Comparison of ENCODE assay signal across 8 cellular contexts in the genomic region with DNA sequence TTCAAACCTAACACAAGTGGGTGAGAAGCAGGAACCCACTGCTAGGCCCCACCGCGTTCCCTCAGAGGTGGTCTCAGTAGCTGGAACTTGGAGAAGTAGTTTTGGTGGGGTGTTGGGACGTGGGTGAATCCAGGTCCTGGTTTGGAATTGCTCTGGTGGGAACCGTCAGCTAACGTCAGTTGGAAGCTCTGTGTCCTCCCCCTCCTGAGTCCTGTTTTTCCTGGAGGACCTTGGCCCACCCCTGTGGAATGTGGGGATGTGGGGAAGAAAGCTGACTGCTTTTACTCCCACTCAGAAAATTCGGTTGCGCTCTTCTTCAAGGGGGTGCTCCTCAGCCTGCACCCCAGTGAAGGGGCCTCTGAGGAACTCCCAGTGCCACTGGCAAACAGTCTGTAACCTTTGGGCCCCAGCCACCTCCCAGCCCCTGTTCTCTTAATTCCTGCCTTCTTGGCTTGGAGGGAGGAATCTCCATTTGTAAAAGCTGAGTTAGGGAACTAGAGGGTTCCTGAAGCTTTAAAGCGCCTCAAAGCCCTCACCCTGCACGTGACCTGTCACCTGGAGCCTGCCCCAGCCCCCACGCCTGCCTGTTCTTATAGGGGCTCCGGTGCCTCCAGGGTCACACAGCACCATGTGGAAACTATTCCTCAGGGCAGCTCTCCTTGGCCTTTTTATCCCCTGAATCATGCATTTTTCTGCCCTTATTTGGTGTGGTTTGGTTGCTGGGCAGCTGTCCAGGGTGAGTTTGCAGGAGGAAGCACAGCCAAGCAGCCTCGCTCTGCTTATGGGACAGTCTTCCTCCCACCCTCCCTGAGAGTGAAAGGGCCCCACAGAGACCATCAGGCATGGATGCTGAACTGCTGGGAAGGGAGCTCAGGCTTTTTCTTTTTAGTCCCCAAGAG. TPM values are rescaled to one million over a fixed set of nuclear protein-coding genes. Genes with fewer than 3 reads are reported as not detected.
A peak's percentile ranks its signal among the peaks of the same experiment; 100 is the strongest.
DNase-seq lines count a peak whose midpoint lies in the region; ATAC-seq and TF ChIP-seq lines count a peak whose summit lies in the region.

No MANE protein-coding gene starts in this region.

- ATAC-seq in heart right ventricle (peak; percentile 71 to 83 (median 78)), GM21529 (IDR thresholded peaks at IDR 0.05; ENCODE audit: unreplicated experiment) (no peak)

- H3K36me3 ChIP-seq in H7 (replicated peaks; ENCODE audit: control insufficient read depth, insufficient read depth, low read length) (peaks cover 1% of the 10 kb centered on the region; the same call in 1 of the 2 replicates), heart right ventricle (peaks cover 0 to 50% (median under 1%) of the 10 kb centered on the region in 9 donors), prostate gland (no peaks in the 10 kb centered on the region)
- no peaks in the 10 kb centered on the region for H3K36me3 ChIP-seq in effector memory CD4-positive, alpha-beta T cell (ENCODE audit: control insufficient read depth, insufficient read depth, low read length)

- H3K4me1 ChIP-seq in heart right ventricle = peaks cover 60 to 89% (median 77%) of the 10 kb centered on the region in 9 donors
- H3K4me1 ChIP-seq in prostate gland (replicated peaks) = peaks cover 8% of the 10 kb centered on the region
- H3K4me1 ChIP-seq in effector memory CD4-positive, alpha-beta T cell (ENCODE audit: control insufficient read depth, insufficient read depth, low read length, poor library complexity, severe bottlenecking) = no peaks in the 10 kb centered on the region

- DNase-seq in H7 (peak; percentile 81), heart right ventricle (peak; percentile 85 to 95), prostate gland (ENCODE audit: low spot score) (peak; percentile 81), HuH-7 (ENCODE audit: low spot score) (no peak), NCI-H1092 (lab: John Stamatoyannopoulos, UW) (no peak)
- no peak for DNase-seq in effector memory CD4-positive, alpha-beta T cell

- WGBS in heart right ventricle, 2 donors = 24 to 29% methylated on average over 12 of the region's 12 CpGs
- 28% methylated on average over 12 of the region's 12 CpGs for WGBS in prostate gland

- no peaks in the 10 kb centered on the region for H3K27me3 ChIP-seq in H7 (ENCODE audit: control insufficient read depth, insufficient read depth, low read length)
- H3K27me3 ChIP-seq in heart right ventricle = no peaks in the 10 kb centered on the region
- H3K27me3 ChIP-seq in prostate gland (replicated peaks; ENCODE audit: insufficient read depth) = no peaks in the 10 kb centered on the region
- H3K27me3 ChIP-seq in effector memory CD4-positive, alpha-beta T cell (replicated peaks; ENCODE audit: control insufficient read depth, insufficient read depth, low read length, poor library complexity, severe bottlenecking) = no peaks in the 10 kb centered on the region

- no peak for TF ChIP-seq POLR2A in prostate gland (IDR thresholded peaks at IDR 0.05)

- H3K9me3 ChIP-seq in heart right ventricle = no peaks in the 10 kb centered on the region
- no peaks in the 10 kb centered on the region for H3K9me3 ChIP-seq in prostate gland
- no peaks in the 10 kb centered on the region for H3K9me3 ChIP-seq in effector memory CD4-positive, alpha-beta T cell (ENCODE audit: control insufficient read depth, low read length)

- no peak for TF ChIP-seq CTCF in heart right ventricle (IDR thresholded peaks at IDR 0.05)
- peak in 1 of 4 experiments; percentile 5 for TF ChIP-seq CTCF in prostate gland (IDR thresholded peaks at IDR 0.05)

- intact Hi-C loops in heart right ventricle (cut with DNase I) (loop anchor here (5.0 to 10.0 kb wide), 16 partner anchors 85 to 555 kb away; partner anchors contain the start of genes CAVIN1 (in 7 of the 10), HSPB9 (in 2 of the 10), KAT2A (in 2 of the 10) and CNP (in 1 of the 10)), prostate gland (cut with DNase I) (loop anchor here (2.0 to 5.0 kb wide), 4 partner anchors 61 to 207 kb away; partner anchors contain the start of genes ATP6V0A1 and CAVIN1)

- peak overlapping the region; percentile 93 for H3K27ac ChIP-seq in angular gyrus (ENCODE audit: low read depth, low read length)
- peak overlapping the region; percentile 92 to 98 (median 95) for H3K27ac ChIP-seq in heart right ventricle
- H3K27ac ChIP-seq in prostate gland = peak overlapping the region; percentile 87 to 93
- no peak overlapping the region for H3K27ac ChIP-seq in effector memory CD4-positive, alpha-beta T cell (ENCODE audit: insufficient read depth, low read length, poor library complexity, severe bottlenecking)

- no peak overlapping the region for H3K4me3 ChIP-seq in H7 (ENCODE audit: insufficient read depth, low read depth, low read length)
- peak overlapping the region in 2 of 10 donors; percentile 15 to 17 for H3K4me3 ChIP-seq in heart right ventricle
- H3K4me3 ChIP-seq in prostate gland = no peak overlapping the region
- no peak overlapping the region for H3K4me3 ChIP-seq in effector memory CD4-positive, alpha-beta T cell (ENCODE audit: insufficient read depth, low read depth, low read length, poor library complexity, severe bottlenecking)

RNA-seq across cellular contexts. Expression of gene NAGLU, which starts 16.2 kb away (rescaled TPM):
- 36.9 and 43.9 TPM in 2 replicates for total RNA-seq in H7 (2014; rRNA removed; shearing (Covaris generic))
- total RNA-seq in heart right ventricle = 10 to 100 TPM in 5 of 10 donors, 1 to 10 TPM in 5; 6.8 to 16.0 (median 9.8) TPM
- polyA plus RNA-seq in heart right ventricle = 10 to 100 TPM; 17.0 to 18.3 TPM
- total RNA-seq in prostate gland = 100 to 1,000 TPM in 1 of 2 donors, 10 to 100 TPM in 1; 81.5 to 123 TPM

RNA-seq across cellular contexts. Expression of gene HSD17B1, which starts 32.9 kb away (rescaled TPM):
- total RNA-seq in H7 (2014; rRNA removed; shearing (Covaris generic)) = 1.1 and 2.9 TPM in 2 replicates
- total RNA-seq in heart right ventricle (1 to 10 TPM in 2 of 10 donors, under 1 TPM in 8; 0.50 to 2.3 (median 0.78) TPM), prostate gland (10 to 100 TPM in 1 of 2 donors, 1 to 10 TPM in 1; 4.1 to 16.2 TPM)
- 1 to 10 TPM; 2.2 to 2.6 TPM for polyA plus RNA-seq in heart right ventricle

RNA-seq across cellular contexts. Expression of gene COASY, which starts 42.2 kb away (rescaled TPM):
- 56.1 and 59.2 TPM in 2 replicates for total RNA-seq in H7 (2014; rRNA removed; shearing (Covaris generic))
- total RNA-seq in heart right ventricle (10 to 100 TPM; 29.7 to 56.9 (median 32.9) TPM), prostate gland (10 to 100 TPM; 52.6 to 80.5 TPM)
- polyA plus RNA-seq in heart right ventricle = 10 to 100 TPM; 46.8 to 50.8 TPM

RNA-seq across cellular contexts. Expression of gene MLX, which starts 47.1 kb away (rescaled TPM):
- total RNA-seq in H7 (2014; rRNA removed; shearing (Covaris generic)) = 29.4 and 35.0 TPM in 2 replicates
- total RNA-seq in heart right ventricle = 10 to 100 TPM; 45.7 to 87.2 (median 56.4) TPM
- 10 to 100 TPM; 55.8 to 61.2 TPM for polyA plus RNA-seq in heart right ventricle
- 10 to 100 TPM; 28.1 to 52.3 TPM for total RNA-seq in prostate gland

RNA-seq across cellular contexts. Expression of gene PSMC3IP, which starts 57.7 kb away (rescaled TPM):
- 14.7 and 17.0 TPM in 2 replicates for total RNA-seq in H7 (2014; rRNA removed; shearing (Covaris generic))
- 1 to 10 TPM; 1.1 to 3.1 (median 1.6) TPM for total RNA-seq in heart right ventricle
- 1 to 10 TPM; 2.9 TPM for polyA plus RNA-seq in heart right ventricle
- 10 to 100 TPM in 1 of 2 donors, 1 to 10 TPM in 1; 2.9 to 11.2 TPM for total RNA-seq in prostate gland

Comparison
In these comparisons a context has a peak if more than half of its experiments do, and no peak if none do; other contexts are left out.
1. DNase-seq: peak in H7 (single experiment), heart right ventricle (2 of 2) and prostate gland (single experiment); none in HuH-7 (single experiment), NCI-H1092 (single experiment) and effector memory CD4-positive, alpha-beta T cell (0 of 3).